ENCODE assay signal across 8 cellular contexts in the genomic region with DNA sequence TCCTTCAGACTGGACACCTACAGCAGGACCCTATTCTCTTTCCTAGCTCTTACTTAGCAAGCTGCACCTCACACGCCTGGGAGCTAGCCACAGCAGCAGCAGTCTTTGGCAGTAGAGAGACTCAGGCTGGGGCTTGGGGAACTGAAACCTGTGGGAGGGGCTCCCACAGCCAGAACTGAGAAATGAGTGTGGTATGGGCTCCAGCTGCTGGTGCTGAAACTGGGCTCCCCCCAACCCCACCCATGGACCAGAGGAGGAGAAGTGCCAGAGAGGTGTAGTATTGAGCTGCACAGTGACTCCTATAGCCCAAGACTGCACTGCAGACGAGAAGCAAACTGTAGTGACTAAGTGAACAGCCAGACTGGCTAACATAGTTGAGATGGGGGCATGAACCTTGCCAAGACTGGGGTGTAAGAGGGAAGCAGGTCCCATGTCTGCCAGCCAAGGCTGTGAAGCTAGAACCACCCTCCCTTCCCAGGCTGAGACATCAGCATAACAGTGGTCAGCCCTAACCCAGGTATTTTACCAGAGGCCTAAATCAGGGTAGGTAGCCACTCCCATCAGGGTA.
DNase-seq lines count a peak whose midpoint lies in the region; ATAC-seq and TF ChIP-seq lines count a peak whose summit lies in the region.

No MANE protein-coding gene starts in this region.

- TF ChIP-seq CTCF in glutamatergic neuron (IDR thresholded peaks at IDR 0.05; ENCODE audit: partially characterized antibody, unreplicated experiment): no peak

- DNase-seq in ELF-1 (ENCODE audit: low read depth, low spot score): peak; percentile 59
- DNase-seq in activated T-cell treated with anti-CD3 and anti-CD28 coated beads, Interleukin-2, amount 50 U/mL, for 24 hours: peak; percentile 67
- DNase-seq in myocyte (ENCODE audit: low read depth): peak; percentile 32
- no peak for DNase-seq in glutamatergic neuron
- no peak for DNase-seq in RKO (ENCODE audit: low spot score)
- DNase-seq in KG1 (lab: John Stamatoyannopoulos, UW): no peak

- H3K9me3 Mint-ChIP-seq in activated T-cell treated with anti-CD3 and anti-CD28 coated beads, Interleukin-2, amount 50 U/mL, for 24 hours: peaks cover 12% of the 10 kb centered on the region
- H3K9me3 Mint-ChIP-seq in glutamatergic neuron (ENCODE audit: unreplicated experiment): peaks cover 1% of the 10 kb centered on the region

- peak overlapping the region; percentile 62 for H3K27ac Mint-ChIP-seq in activated T-cell treated with anti-CD3 and anti-CD28 coated beads, Interleukin-2, amount 50 U/mL, for 24 hours
- H3K27ac Mint-ChIP-seq in glutamatergic neuron (ENCODE audit: unreplicated experiment): no peak overlapping the region

- no peak overlapping the region for H3K4me3 Mint-ChIP-seq in activated T-cell treated with anti-CD3 and anti-CD28 coated beads, Interleukin-2, amount 50 U/mL, for 24 hours
- H3K4me3 Mint-ChIP-seq in glutamatergic neuron (ENCODE audit: unreplicated experiment): no peak overlapping the region

- ATAC-seq in GM19463 (IDR thresholded peaks at IDR 0.05; ENCODE audit: unreplicated experiment) (peak; percentile 89), HG03442 (IDR thresholded peaks at IDR 0.05; ENCODE audit: unreplicated experiment) (peak; percentile 93)

- no peaks in the 10 kb centered on the region for H3K27me3 Mint-ChIP-seq in activated T-cell treated with anti-CD3 and anti-CD28 coated beads, Interleukin-2, amount 50 U/mL, for 24 hours
- H3K27me3 Mint-ChIP-seq in glutamatergic neuron (ENCODE audit: unreplicated experiment): peaks cover 3% of the 10 kb centered on the region

- peaks cover 7% of the 10 kb centered on the region for H3K36me3 Mint-ChIP-seq in activated T-cell treated with anti-CD3 and anti-CD28 coated beads, Interleukin-2, amount 50 U/mL, for 24 hours (ENCODE audit: low read depth)
- H3K36me3 Mint-ChIP-seq in glutamatergic neuron (ENCODE audit: unreplicated experiment): no peaks in the 10 kb centered on the region

- peaks cover 45% of the 10 kb centered on the region for H3K4me1 Mint-ChIP-seq in activated T-cell treated with anti-CD3 and anti-CD28 coated beads, Interleukin-2, amount 50 U/mL, for 24 hours (ENCODE audit: low read depth)
- H3K4me1 Mint-ChIP-seq in glutamatergic neuron (ENCODE audit: low read depth, unreplicated experiment): peaks cover 2% of the 10 kb centered on the region

Comparison
In these comparisons a context has a peak if more than half of its experiments do, and no peak if none do; other contexts are left out.
1. DNase-seq: peak in ELF-1 (single experiment), activated T-cell treated with anti-CD3 and anti-CD28 coated beads, Interleukin-2, amount 50 U/mL, for 24 hours (single experiment) and myocyte (single experiment); none in glutamatergic neuron (single experiment), RKO (single experiment) and KG1 (single experiment).